37 cellular contexts compared by ENCODE assay signal in genomic region chr10:122692744-122693143, GRCh38. TPM values are rescaled to one million over a fixed set of nuclear protein-coding genes. Genes with fewer than 3 reads are reported as not detected.
"Had no signal": no experiment of that assay in that cellular context is flagged by ENCODE, and none has a peak within 500 bp of the region (broad histone marks: within the 10 kb centered on the region; RNA-seq: fewer than 3 reads in every experiment).

No MANE protein-coding gene starts in this region.

- H3K4me3 ChIP-seq: MG63 had no signal

- H3K36me3 ChIP-seq: MG63 had no signal

- H3K9me3 ChIP-seq: MG63 had no signal

- DNase-seq: Karpas-422, Kasumi-1, MG63, MM.1S, MV-4-11, NCI-H1048, NCI-H1092, NCI-H1092 treated with DMSO at 0.1 percent for 48 hours, NCI-H1105, NCI-H1105 treated with DMSO at 0.1 percent for 48 hours, NCI-H1417, NCI-H1417 treated with DMSO at 0.1 percent for 48 hours, NCI-H1436, NCI-H1436 treated with DMSO at 0.1 percent for 48 hours, NCI-H146, NCI-H1694, NCI-H1694 treated with DMSO at 0.1 percent for 48 hours, NCI-H187, NCI-H187 treated with DMSO at 0.1 percent for 48 hours, NCI-H1930, NCI-H2029, NCI-H2029 treated with DMSO at 0.1 percent for 48 hours, NCI-H2081, NCI-H2081 treated with DMSO at 0.1 percent for 48 hours, NCI-H2107, NCI-H2171, NCI-H2227 treated with DMSO at 0.1 percent for 48 hours, NCI-H226, NCI-H345, NCI-H446, NCI-H446 treated with DMSO at 0.1 percent for 48 hours, NCI-H510A, NCI-H510A treated with DMSO at 0.1 percent for 48 hours had no signal

RNA-seq across cellular contexts. Expression of gene C10orf120, which starts 6.9 kb away (rescaled TPM):
- total RNA-seq: LHCN-M2, M059J, MCF 10A, NCI-H460 had no signal
